1 cellular context compared by ENCODE assay signal in genomic region chr12:48865441-48866290, GRCh38.
TF ChIP-seq lines count a peak whose summit lies in the region.

TSS of gene RND1 (minus strand) at chr12:48865870. CDS start at chr12:48865767, 103 bp downstream.

TF ChIP-seq in WTC11, 78 proteins besides CTCF, POLR2A, EP300 and RAD21 (continued from another document):
- TF ChIP-seq STAT6 (CRISPR knock-in tag; conservative IDR thresholded peaks at IDR 0.05; ENCODE audit: low read depth) (no peak), ARID4B (CRISPR knock-in tag; IDR thresholded peaks at IDR 0.05; ENCODE audit: borderline replicate concordance) (peak; percentile 48; the same call in 1 of the 2 replicates), PRRX2 (CRISPR knock-in tag; IDR thresholded peaks at IDR 0.05) (0 out of 2 replicates have a peak, but pooled peaks have one; percentile 42), OVOL2 (CRISPR knock-in tag; IDR thresholded peaks at IDR 0.05; ENCODE audit: borderline replicate concordance) (no peak), ZNF416 (CRISPR knock-in tag; IDR thresholded peaks at IDR 0.05) (peak; percentile 89; the same call in 1 of the 2 replicates), CREB1 (CRISPR knock-in tag; IDR thresholded peaks at IDR 0.05) (no peak), MAX (CRISPR knock-in tag; IDR thresholded peaks at IDR 0.05) (no peak), MLX (CRISPR knock-in tag; IDR thresholded peaks at IDR 0.05) (no peak), RORB (CRISPR knock-in tag; IDR thresholded peaks at IDR 0.05) (peak; percentile 89; the same call in 1 of the 2 replicates), NFYB (CRISPR knock-in tag; conservative IDR thresholded peaks at IDR 0.05; ENCODE audit: low read depth) (peak; percentile 81), FOXK1 (CRISPR knock-in tag; IDR thresholded peaks at IDR 0.05) (no peak), JUN (CRISPR knock-in tag; IDR thresholded peaks at IDR 0.05) (no peak), ZMAT4 (CRISPR knock-in tag; IDR thresholded peaks at IDR 0.05) (peak; percentile 74; the same call in 1 of the 2 replicates), SOX15 (CRISPR knock-in tag; IDR thresholded peaks at IDR 0.05) (no peak)
